In genomic region chr10:341081-341740, GRCh38 we compare ENCODE assay signal across 27 cellular contexts.
"Had no signal": no experiment of that assay in that cellular context is flagged by ENCODE, and none has a peak within 500 bp of the region (broad histone marks: within the 10 kb centered on the region; RNA-seq: fewer than 3 reads in every experiment).

No MANE protein-coding gene starts in this region.

- DNase-seq: activated CD4-positive, CD25-positive, alpha-beta regulatory T cell; activated CD8-positive, alpha-beta T cell treated with anti-CD3 and anti-CD28 coated beads for 36 hours; activated gamma-delta T cell; activated naive CD4-positive, alpha-beta T cell treated with anti-CD3 and anti-CD28 coated beads for 36 hours; activated T-cell treated with anti-CD3 and anti-CD28 coated beads for 4 hours; activated T-cell treated with anti-CD3 and anti-CD28 coated beads, Interleukin-2, amount 50 U/mL, for 48 hours; amygdala; KG1; NCI-H1092; NCI-H1694; NCI-H2029; NCI-H2107; NCI-H226; NCI-H526; NCI-H82; OCI-M1; Right ventricle myocardium superior; RPMI8226; SK-N-SH; T-helper 1 cell had no signal

- H3K9me3 Mint-ChIP-seq: activated CD8-positive, alpha-beta T cell treated with anti-CD3 and anti-CD28 coated beads for 36 hours; activated naive CD4-positive, alpha-beta T cell treated with anti-CD3 and anti-CD28 coated beads for 36 hours; activated T-helper 17 cell treated with anti-CD3 and anti-CD28 coated beads, Interleukin-2, amount 50 U/mL, for 72 hours; brain; IgD-negative memory B cell had no signal

- H3K36me3 ChIP-seq: SJCRH30 had no signal

- H3K4me1 ChIP-seq: SJCRH30 had no signal

- H3K4me3 ChIP-seq: SJCRH30 had no signal

- H3K9ac ChIP-seq: SK-N-SH had no signal

- H3K27me3 Mint-ChIP-seq: activated CD8-positive, alpha-beta T cell treated with anti-CD3 and anti-CD28 coated beads for 36 hours; activated naive CD8-positive, alpha-beta T cell; activated T-helper 17 cell treated with anti-CD3 and anti-CD28 coated beads, Interleukin-2, amount 50 U/mL, for 72 hours had no signal

- H3K27me3 ChIP-seq: SJCRH30 had no signal

- H3K27ac Mint-ChIP-seq: activated CD8-positive, alpha-beta T cell treated with anti-CD3 and anti-CD28 coated beads for 36 hours; activated naive CD4-positive, alpha-beta T cell treated with anti-CD3 and anti-CD28 coated beads for 36 hours; activated naive CD8-positive, alpha-beta T cell; activated T-helper 17 cell treated with anti-CD3 and anti-CD28 coated beads, Interleukin-2, amount 50 U/mL, for 72 hours; IgD-negative memory B cell had no signal

- H3K9me3 ChIP-seq: SJCRH30, SK-N-SH had no signal

- H3K36me3 Mint-ChIP-seq: activated naive CD8-positive, alpha-beta T cell; IgD-negative memory B cell had no signal

- ATAC-seq: activated CD8-positive, alpha-beta T cell treated with anti-CD3 and anti-CD28 coated beads for 36 hours; activated T-helper 17 cell treated with anti-CD3 and anti-CD28 coated beads, Interleukin-2, amount 50 U/mL, for 72 hours; Panc1 had no signal

- H3K4me1 Mint-ChIP-seq: brain had no signal

- H3K27ac ChIP-seq: SJCRH30, VCaP had no signal

- H3K4me3 Mint-ChIP-seq: activated CD8-positive, alpha-beta T cell treated with anti-CD3 and anti-CD28 coated beads for 36 hours; activated naive CD4-positive, alpha-beta T cell treated with anti-CD3 and anti-CD28 coated beads for 36 hours; activated naive CD8-positive, alpha-beta T cell; activated T-helper 17 cell treated with anti-CD3 and anti-CD28 coated beads, Interleukin-2, amount 50 U/mL, for 72 hours; brain; IgD-negative memory B cell had no signal
